Comparison of ENCODE assay signal across 33 cellular contexts in the genomic region with DNA sequence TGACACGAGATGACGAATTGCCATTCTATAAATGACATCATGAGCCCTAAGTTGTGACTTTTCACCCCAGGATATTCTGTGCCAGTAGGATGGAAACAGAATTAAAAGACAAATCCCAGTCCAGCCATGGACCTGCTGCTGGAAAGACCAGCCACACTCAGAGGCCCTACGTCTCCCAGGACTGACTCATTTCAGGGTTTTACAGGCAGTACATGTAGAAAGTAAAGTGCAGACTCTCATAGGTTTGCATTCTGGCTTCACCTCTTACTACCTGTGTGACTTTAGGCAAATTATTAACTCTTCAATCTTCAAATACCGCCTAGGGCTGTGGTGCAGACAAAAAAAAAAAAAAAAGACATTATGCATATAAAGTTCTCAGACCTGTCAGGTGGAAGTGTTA.
"Had no signal": no experiment of that assay in that cellular context is flagged by ENCODE, and none has a peak within 500 bp of the region (broad histone marks: within the 10 kb centered on the region; RNA-seq: fewer than 3 reads in every experiment).

No MANE protein-coding gene starts in this region.

- H3K4me3 ChIP-seq: adrenal gland, body of pancreas, esophagus muscularis mucosa, gastrocnemius medialis had no signal

- H3K9me3 ChIP-seq: adrenal gland, body of pancreas, esophagus muscularis mucosa, gastrocnemius medialis had no signal

- H3K4me1 ChIP-seq: adrenal gland, esophagus muscularis mucosa, foreskin keratinocyte, gastrocnemius medialis had no signal

- H3K27me3 ChIP-seq: adrenal gland, body of pancreas, esophagus muscularis mucosa, foreskin keratinocyte, gastrocnemius medialis had no signal

- FAIRE-seq: colon had no signal

- DNase-seq: activated B cell treated with CpG ODN at 0.5 μM for 24 hours; activated CD4-positive, alpha-beta T cell treated with anti-CD3 and anti-CD28 coated beads for 48 hours; activated CD4-positive, alpha-beta T cell treated with anti-CD3 and anti-CD28 coated beads, Interleukin-2, amount 50 U/mL, for 1 hour; activated CD4-positive, alpha-beta T cell treated with anti-CD3 and anti-CD28 coated beads, Interleukin-2, amount 50 U/mL, for 48 hours; activated CD8-positive, alpha-beta memory T cell treated with anti-CD3 and anti-CD28 coated beads for 24 hours; activated CD8-positive, alpha-beta T cell treated with anti-CD3 and anti-CD28 coated beads for 36 hours; activated effector memory CD4-positive, alpha-beta T cell treated with Interleukin-2 at 50 U/mL for 16 hours; activated gamma-delta T cell treated with Interleukin-2 at 50 U/mL for 16 hours; activated naive CD4-positive, alpha-beta T cell treated with anti-CD3 and anti-CD28 coated beads for 36 hours; activated naive CD8-positive, alpha-beta T cell treated with anti-CD3 and anti-CD28 coated beads for 36 hours; activated naive CD8-positive, alpha-beta T cell treated with anti-CD3 and anti-CD28 coated beads, Interleukin-2, amount 50 U/mL, for 24 hours; activated T-cell treated with anti-CD3 and anti-CD28 coated beads, Interleukin-2, amount 50 U/mL, for 4 hours; adrenal gland; amygdala; aorta; body of pancreas; caudate nucleus; cortex of kidney; dermis blood vessel endothelial cell; effector CD4-positive, alpha-beta T cell; effector memory CD8-positive, alpha-beta T cell; erythroblast; foreskin keratinocyte; gastrocnemius medialis; glutamatergic neuron; T-helper 1 cell; T-helper 17 cell; T1000; WERI-Rb-1 had no signal

- H3K27ac ChIP-seq: adrenal gland, body of pancreas, esophagus muscularis mucosa, foreskin keratinocyte, gastrocnemius medialis, WERI-Rb-1 had no signal

- H3K36me3 ChIP-seq: adrenal gland, esophagus muscularis mucosa, gastrocnemius medialis, WERI-Rb-1 had no signal

- ATAC-seq: activated CD4-positive, CD25-positive, alpha-beta regulatory T cell treated with anti-CD3 and anti-CD28 coated beads, Interleukin-2, amount 50 U/mL, for 24 hours; activated CD8-positive, alpha-beta T cell treated with anti-CD3 and anti-CD28 coated beads for 36 hours; activated naive CD8-positive, alpha-beta T cell treated with anti-CD3 and anti-CD28 coated beads, Interleukin-2, amount 50 U/mL, for 24 hours; activated T-cell treated with anti-CD3 and anti-CD28 coated beads, Interleukin-2, amount 50 U/mL, for 4 hours; activated T-helper 17 cell treated with anti-CD3 and anti-CD28 coated beads, Interleukin-2, amount 50 U/mL, for 72 hours; body of pancreas; effector memory CD8-positive, alpha-beta T cell; foreskin keratinocyte; gastrocnemius medialis; T-helper 17 cell had no signal
